14 cellular contexts compared by ENCODE assay signal in genomic region chr10:30505543-30506298, GRCh38.
DNase-seq lines count a peak whose midpoint lies in the region; ATAC-seq and TF ChIP-seq lines count a peak whose summit lies in the region.
"Had no signal": no experiment of that assay in that cellular context is flagged by ENCODE, and none has a peak within 500 bp of the region (broad histone marks: within the 10 kb centered on the region; RNA-seq: fewer than 3 reads in every experiment).

No MANE protein-coding gene starts in this region.

- peak; percentile 64 for ATAC-seq in Right ventricle myocardium superior (ENCODE audit: poor library complexity)
- no peak for ATAC-seq in Right ventricle myocardium inferior
- peak; percentile 51 for ATAC-seq in mucosa of descending colon
- ATAC-seq: activated T-cell treated with anti-CD3 and anti-CD28 coated beads, Interleukin-2, amount 50 U/mL, for 4 hours had no signal

- peaks cover 2% of the 10 kb centered on the region for H3K4me1 ChIP-seq in mucosa of descending colon (ENCODE audit: low read depth)

- H3K36me3 ChIP-seq in mucosa of descending colon (ENCODE audit: low read depth): no peaks in the 10 kb centered on the region
- H3K36me3 ChIP-seq: stomach had no signal

- DNase-seq in Right ventricle myocardium superior: no peak
- DNase-seq in Right ventricle myocardium inferior (ENCODE audit: missing footprints): no peak
- peak; percentile 29 for DNase-seq in SIG-M5 (lab: John Stamatoyannopoulos, UW)
- no peak for DNase-seq in mucosa of descending colon
- no peak for DNase-seq in T1000 (lab: John Stamatoyannopoulos, UW)
- DNase-seq in activated gamma-delta T cell treated with Interleukin-2 at 50 U/mL for 16 hours: no peak
- no peak for DNase-seq in stimulated activated CD4-positive, alpha-beta T cell treated with anti-CD3 and anti-CD28 coated beads, Interleukin-2, amount 100 ng/mL, for 48 hours
- no peak for DNase-seq in effector CD4-positive, alpha-beta T cell
- DNase-seq: activated CD4-positive, alpha-beta T cell treated with anti-CD3 and anti-CD28 coated beads, Interleukin-2, amount 10 ng/mL, durations not matched to agents 24 days and 14 days; activated T-cell treated with anti-CD3 and anti-CD28 coated beads, Interleukin-2, amount 50 U/mL, for 4 hours; amniotic stem cell; KG1; NCI-H1930; stomach had no signal

- no peak for TF ChIP-seq CTCF in mucosa of descending colon (IDR thresholded peaks at IDR 0.05)

- no peaks in the 10 kb centered on the region for H3K9me3 ChIP-seq in mucosa of descending colon
- H3K9me3 ChIP-seq: stomach had no signal

- intact Hi-C loops in Right ventricle myocardium superior (cut with DNase I) (no loop called here), Right ventricle myocardium inferior (cut with DNase I) (no loop called here), mucosa of descending colon (cut with DNase I, micrococcal nuclease) (no loop called here)

- no peak overlapping the region for H3K4me3 ChIP-seq in mucosa of descending colon
- H3K4me3 ChIP-seq: stomach had no signal
